22 cellular contexts compared by ENCODE assay signal in the genomic region with DNA sequence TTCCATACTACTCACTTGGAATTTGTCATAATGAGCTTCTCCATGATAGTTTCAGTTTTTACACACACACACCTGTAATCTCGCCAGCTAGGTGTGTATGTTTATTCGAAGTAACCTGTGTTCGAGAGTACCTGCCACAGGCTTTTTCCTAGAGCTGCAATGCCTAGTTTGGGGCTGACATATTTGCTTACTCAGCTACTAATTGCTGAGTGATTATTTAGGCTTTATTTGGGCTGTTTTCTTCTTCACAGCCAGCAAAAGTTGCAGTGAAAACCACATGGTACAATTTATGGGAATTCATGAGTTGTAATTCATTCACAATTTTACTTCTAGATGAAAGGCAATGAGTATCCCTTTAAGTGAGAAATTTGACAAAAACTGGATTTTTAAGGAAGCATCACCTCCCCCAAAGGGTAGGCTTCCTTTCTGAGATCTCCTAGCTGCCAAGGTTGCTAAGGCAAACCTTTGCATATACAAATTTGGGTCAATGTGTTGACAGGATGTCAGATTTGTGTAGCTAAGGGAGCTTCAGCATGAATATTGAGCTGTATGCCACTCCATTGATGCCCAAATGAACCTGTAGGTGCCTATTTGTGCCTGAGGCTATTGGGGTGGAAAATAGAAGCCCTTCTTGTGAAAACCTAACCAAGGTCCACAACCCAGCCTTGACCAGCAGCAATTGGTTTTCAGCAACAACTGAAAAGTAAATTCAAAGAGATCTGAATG.
"Had no signal": no experiment of that assay in that cellular context is flagged by ENCODE, and none has a peak within 500 bp of the region (broad histone marks: within the 10 kb centered on the region; RNA-seq: fewer than 3 reads in every experiment).

No MANE protein-coding gene starts in this region.

- H3K27ac Mint-ChIP-seq: activated CD4-positive, alpha-beta T cell treated with anti-CD3 and anti-CD28 coated beads, Interleukin-2, amount 10 ng/mL, durations not matched to agents 24 days and 14 days; activated CD8-positive, alpha-beta T cell treated with anti-CD3 and anti-CD28 coated beads, Interleukin-2, amount 10 ng/mL, durations not matched to agents 7 days and 5 days; activated T-cell treated with anti-CD3 and anti-CD28 coated beads, Interleukin-2, amount 50 U/mL, for 24 hours; naive thymus-derived CD4-positive, alpha-beta T cell; stimulated activated effector memory CD8-positive, alpha-beta T cell treated with anti-CD3 and anti-CD28 coated beads, Interleukin-12 subunit alpha, Interleukin-12 subunit beta, amount 100 ng/mL, for 72 hours had no signal

- H3K27me3 Mint-ChIP-seq: activated CD4-positive, alpha-beta T cell treated with anti-CD3 and anti-CD28 coated beads, Interleukin-2, amount 10 ng/mL, durations not matched to agents 24 days and 14 days; central memory CD8-positive, alpha-beta T cell had no signal

- H3K4me3 ChIP-seq: colonic mucosa, smooth muscle cell, stomach had no signal

- H3K4me1 Mint-ChIP-seq: activated CD4-positive, alpha-beta T cell treated with anti-CD3 and anti-CD28 coated beads, Interleukin-2, amount 10 ng/mL, durations not matched to agents 24 days and 14 days; central memory CD8-positive, alpha-beta T cell; naive thymus-derived CD4-positive, alpha-beta T cell; stimulated activated effector memory CD8-positive, alpha-beta T cell treated with anti-CD3 and anti-CD28 coated beads, Interleukin-12 subunit alpha, Interleukin-12 subunit beta, amount 100 ng/mL, for 72 hours had no signal

- ATAC-seq: activated CD8-positive, alpha-beta T cell treated with anti-CD3 and anti-CD28 coated beads, Interleukin-2, amount 10 ng/mL, durations not matched to agents 7 days and 5 days; left cardiac atrium; naive thymus-derived CD4-positive, alpha-beta T cell; sciatic nerve; stimulated activated effector memory CD8-positive, alpha-beta T cell treated with anti-CD3 and anti-CD28 coated beads, Interleukin-12 subunit alpha, Interleukin-12 subunit beta, amount 100 ng/mL, for 72 hours had no signal

- H3K27ac ChIP-seq: brain microvascular endothelial cell, colonic mucosa, stomach had no signal

- H3K36me3 Mint-ChIP-seq: naive thymus-derived CD4-positive, alpha-beta T cell; stimulated activated effector memory CD8-positive, alpha-beta T cell treated with anti-CD3 and anti-CD28 coated beads, Interleukin-12 subunit alpha, Interleukin-12 subunit beta, amount 100 ng/mL, for 72 hours had no signal

- H3K36me3 ChIP-seq: brain microvascular endothelial cell, colonic mucosa, stomach had no signal

- H3K27me3 ChIP-seq: brain microvascular endothelial cell, colonic mucosa, stomach had no signal

- H3K4me3 Mint-ChIP-seq: activated CD4-positive, alpha-beta T cell treated with anti-CD3 and anti-CD28 coated beads, Interleukin-2, amount 10 ng/mL, durations not matched to agents 24 days and 14 days; activated CD8-positive, alpha-beta T cell treated with anti-CD3 and anti-CD28 coated beads, Interleukin-2, amount 10 ng/mL, durations not matched to agents 7 days and 5 days; activated T-cell treated with anti-CD3 and anti-CD28 coated beads, Interleukin-2, amount 50 U/mL, for 24 hours; central memory CD8-positive, alpha-beta T cell; naive thymus-derived CD4-positive, alpha-beta T cell; stimulated activated effector memory CD8-positive, alpha-beta T cell treated with anti-CD3 and anti-CD28 coated beads, Interleukin-12 subunit alpha, Interleukin-12 subunit beta, amount 100 ng/mL, for 72 hours had no signal

- H3K9me3 Mint-ChIP-seq: activated CD4-positive, alpha-beta T cell treated with anti-CD3 and anti-CD28 coated beads, Interleukin-2, amount 10 ng/mL, durations not matched to agents 24 days and 14 days; activated T-cell treated with anti-CD3 and anti-CD28 coated beads, Interleukin-2, amount 50 U/mL, for 24 hours had no signal

- H3K4me1 ChIP-seq: colonic mucosa, stomach had no signal

- H3K9me3 ChIP-seq: colonic mucosa had no signal

- H3K4me2 ChIP-seq: smooth muscle cell had no signal

- DNase-seq: activated CD4-positive, alpha-beta T cell treated with anti-CD3 and anti-CD28 coated beads, Interleukin-2, amount 10 ng/mL, durations not matched to agents 24 days and 14 days; activated CD8-positive, alpha-beta T cell treated with anti-CD3 and anti-CD28 coated beads, Interleukin-2, amount 10 ng/mL, durations not matched to agents 7 days and 5 days; activated effector memory CD4-positive, alpha-beta T cell treated with Interleukin-2 at 50 U/mL for 16 hours; activated naive CD4-positive, alpha-beta T cell treated with anti-CD3 and anti-CD28 coated beads, Interleukin-2, amount 50 U/mL, for 16 hours; activated T-cell treated with anti-CD3 and anti-CD28 coated beads, Interleukin-2, amount 50 U/mL, for 24 hours; aorta; brain microvascular endothelial cell; colonic mucosa; foreskin melanocyte; hypothalamus; left cardiac atrium; mesenchymal stem cell; naive thymus-derived CD4-positive, alpha-beta T cell; stimulated activated CD4-positive, alpha-beta T cell treated with anti-CD3 and anti-CD28 coated beads, Interleukin-4, amount 100 ng/mL, for 24 hours; stomach; T1000; trophoblast cell had no signal

- FAIRE-seq: islet of Langerhans had no signal
